9 cellular contexts compared by ENCODE assay signal in genomic region chr10:78346721-78347120, GRCh38.
"Had no signal": no experiment of that assay in that cellular context is flagged by ENCODE, and none has a peak within 500 bp of the region (broad histone marks: within the 10 kb centered on the region; RNA-seq: fewer than 3 reads in every experiment).

No MANE protein-coding gene starts in this region.

- H3K4me1 Mint-ChIP-seq: IgD-negative memory B cell had no signal

- H3K4me3 ChIP-seq: GM23248, HAP-1 had no signal

- ATAC-seq: HCT116, HepG2 had no signal

- H3K4me1 ChIP-seq: HAP-1 had no signal

- H3K9me3 ChIP-seq: HAP-1 had no signal

- H3K4me3 Mint-ChIP-seq: IgD-negative memory B cell had no signal

- H3K27ac ChIP-seq: GM23248, HL-60 had no signal

- H3K36me3 ChIP-seq: HAP-1 had no signal

- DNase-seq: GM23248, GOT3, H7, KBM-7 had no signal

- H3K27ac Mint-ChIP-seq: IgD-negative memory B cell had no signal
